Comparison of ENCODE assay signal across 12 cellular contexts in genomic region chr9:86330186-86330585, GRCh38. TPM values are rescaled to one million over a fixed set of nuclear protein-coding genes. Genes with fewer than 3 reads are reported as not detected.
DNase-seq lines count a peak whose midpoint lies in the region; ATAC-seq lines count a peak whose summit lies in the region.
"Had no signal": no experiment of that assay in that cellular context is flagged by ENCODE, and none has a peak within 500 bp of the region (broad histone marks: within the 10 kb centered on the region; RNA-seq: fewer than 3 reads in every experiment).

No MANE protein-coding gene starts in this region.

- no peaks in the 10 kb centered on the region for H3K9me3 Mint-ChIP-seq in activated T-cell treated with anti-CD3 and anti-CD28 coated beads, Interleukin-2, amount 50 U/mL, for 24 hours
- no peaks in the 10 kb centered on the region for H3K9me3 Mint-ChIP-seq in stimulated activated naive CD8-positive, alpha-beta T cell treated with anti-CD3 and anti-CD28 coated beads, Interleukin-15, amount 100 ng/mL, for 72 hours
- no peaks in the 10 kb centered on the region for H3K9me3 Mint-ChIP-seq in immature natural killer cell

- H3K4me3 Mint-ChIP-seq in activated T-cell treated with anti-CD3 and anti-CD28 coated beads, Interleukin-2, amount 50 U/mL, for 24 hours = no peak overlapping the region
- no peak overlapping the region for H3K4me3 Mint-ChIP-seq in stimulated activated naive CD8-positive, alpha-beta T cell treated with anti-CD3 and anti-CD28 coated beads, Interleukin-15, amount 100 ng/mL, for 72 hours
- H3K4me3 Mint-ChIP-seq in immature natural killer cell = peak overlapping the region in 2 of 5 donors; percentile 35
- H3K4me3 Mint-ChIP-seq: CD4-positive, CD25-positive, alpha-beta regulatory T cell had no signal

- no peaks in the 10 kb centered on the region for H3K27me3 Mint-ChIP-seq in activated T-cell treated with anti-CD3 and anti-CD28 coated beads, Interleukin-2, amount 50 U/mL, for 24 hours
- H3K27me3 Mint-ChIP-seq in stimulated activated naive CD8-positive, alpha-beta T cell treated with anti-CD3 and anti-CD28 coated beads, Interleukin-15, amount 100 ng/mL, for 72 hours = no peaks in the 10 kb centered on the region
- peaks cover 2 to 4% (median 2%) of the 10 kb centered on the region in 3 donors for H3K27me3 Mint-ChIP-seq in immature natural killer cell (ENCODE audit: low read depth in 3 of 3)
- H3K27me3 Mint-ChIP-seq: CD4-positive, CD25-positive, alpha-beta regulatory T cell had no signal

- H3K4me1 Mint-ChIP-seq in activated T-cell treated with anti-CD3 and anti-CD28 coated beads, Interleukin-2, amount 50 U/mL, for 24 hours (ENCODE audit: low read depth) = peaks cover 23% of the 10 kb centered on the region
- H3K4me1 Mint-ChIP-seq in stimulated activated naive CD8-positive, alpha-beta T cell treated with anti-CD3 and anti-CD28 coated beads, Interleukin-15, amount 100 ng/mL, for 72 hours = peaks cover 7% of the 10 kb centered on the region
- peaks cover 2 to 60% of the 10 kb centered on the region in 2 donors for H3K4me1 Mint-ChIP-seq in immature natural killer cell

- peaks cover 86% of the 10 kb centered on the region for H3K36me3 Mint-ChIP-seq in activated T-cell treated with anti-CD3 and anti-CD28 coated beads, Interleukin-2, amount 50 U/mL, for 24 hours (ENCODE audit: low read depth)
- peaks cover 36 to 64% (median 45%) of the 10 kb centered on the region in 3 donors for H3K36me3 Mint-ChIP-seq in immature natural killer cell

- peak; percentile 77 for ATAC-seq in stimulated activated naive CD8-positive, alpha-beta T cell treated with anti-CD3 and anti-CD28 coated beads, Interleukin-15, Interleukin-2, amounts not matched to agents 100 U/mL and 50 U/mL, for 24 hours
- no peak for ATAC-seq in stimulated activated naive CD8-positive, alpha-beta T cell treated with anti-CD3 and anti-CD28 coated beads, Interleukin-15, amount 100 ng/mL, for 72 hours
- ATAC-seq: HCT116 had no signal

- peak overlapping the region; percentile 47 for H3K27ac Mint-ChIP-seq in activated T-cell treated with anti-CD3 and anti-CD28 coated beads, Interleukin-2, amount 50 U/mL, for 24 hours
- H3K27ac Mint-ChIP-seq in stimulated activated naive CD8-positive, alpha-beta T cell treated with anti-CD3 and anti-CD28 coated beads, Interleukin-15, amount 100 ng/mL, for 72 hours = no peak overlapping the region
- H3K27ac Mint-ChIP-seq in immature natural killer cell = peak overlapping the region in 3 of 6 donors; percentile 32 to 78 (median 47)

- no peak for DNase-seq in activated T-cell treated with anti-CD3 and anti-CD28 coated beads, Interleukin-2, amount 50 U/mL, for 24 hours
- DNase-seq in activated T-cell treated with anti-CD3 and anti-CD28 coated beads for 4 hours (no peak), immature natural killer cell (peak in 2 of 3 donors; percentile 23 to 35), NCI-H1930 (lab: John Stamatoyannopoulos, UW) (no peak), epidermal melanocyte (ENCODE audit: insufficient read length, low spot score) (no peak)
- no peak for DNase-seq in stimulated activated naive CD8-positive, alpha-beta T cell treated with anti-CD3 and anti-CD28 coated beads, Interleukin-15, Interleukin-2, amounts not matched to agents 100 U/mL and 50 U/mL, for 24 hours
- no peak for DNase-seq in stimulated activated naive CD8-positive, alpha-beta T cell treated with anti-CD3 and anti-CD28 coated beads, Interleukin-15, amount 100 ng/mL, for 72 hours
- DNase-seq: ACHN; Calu3; CD4-positive, CD25-positive, alpha-beta regulatory T cell; DMS 273 treated with DMSO at 0.1 percent for 48 hours had no signal

RNA-seq across cellular contexts. Expression of gene TUT7, which starts 24.0 kb away (rescaled TPM):
- 10 to 100 TPM; 16.1 to 34.4 (median 18.0) TPM for polyA plus RNA-seq in immature natural killer cell

RNA-seq across cellular contexts. Expression of gene ISCA1, which starts 47.8 kb away (rescaled TPM):
- polyA plus RNA-seq in immature natural killer cell = 10 to 100 TPM; 50.8 to 95.3 (median 74.9) TPM

Comparison
In these comparisons a context has a peak if more than half of its experiments do, and no peak if none do; other contexts are left out.
1. DNase-seq: peak in immature natural killer cell (2 of 3); none in activated T-cell treated with anti-CD3 and anti-CD28 coated beads, Interleukin-2, amount 50 U/mL, for 24 hours (single experiment), activated T-cell treated with anti-CD3 and anti-CD28 coated beads for 4 hours (single experiment), stimulated activated naive CD8-positive, alpha-beta T cell treated with anti-CD3 and anti-CD28 coated beads, Interleukin-15, Interleukin-2, amounts not matched to agents 100 U/mL and 50 U/mL, for 24 hours (single experiment), stimulated activated naive CD8-positive, alpha-beta T cell treated with anti-CD3 and anti-CD28 coated beads, Interleukin-15, amount 100 ng/mL, for 72 hours (0 of 2), NCI-H1930 (0 of 2) and epidermal melanocyte (single experiment).